In the genomic region with DNA sequence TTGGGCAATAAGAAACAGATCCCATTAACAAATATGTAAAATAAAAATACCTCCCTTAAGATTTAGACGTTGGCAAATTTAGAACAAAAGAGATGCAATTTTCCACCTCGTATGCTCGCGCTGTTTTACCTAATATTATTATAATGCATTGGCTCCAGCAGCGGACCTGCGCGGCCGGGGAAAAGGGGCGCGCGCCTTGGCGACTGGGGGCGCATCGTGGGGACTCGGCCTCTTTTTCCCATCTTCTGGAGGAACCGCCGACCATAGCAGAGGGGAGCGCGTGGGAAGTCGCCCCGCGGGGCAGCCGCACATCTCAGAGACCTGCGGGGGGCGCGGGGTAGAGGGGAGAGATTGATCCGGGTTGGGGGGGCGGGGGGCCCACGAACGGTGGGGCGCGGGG, we compare ENCODE assay signal across 6 cellular contexts.
"Had no signal": no experiment of that assay in that cellular context is flagged by ENCODE, and none has a peak within 500 bp of the region (broad histone marks: within the 10 kb centered on the region; RNA-seq: fewer than 3 reads in every experiment).

No MANE protein-coding gene starts in this region.

- H3K4me3 Mint-ChIP-seq: HFFc6 had no signal

- DNase-seq: GM23248, HFFc6, IMR-90, KG1 had no signal

- H3K27ac Mint-ChIP-seq: HFFc6 had no signal

- ATAC-seq: HCT116, K562 had no signal
